ENCODE assay signal across 8 cellular contexts in genomic region chr9:73565833-73566465, GRCh38.
DNase-seq lines count a peak whose midpoint lies in the region; TF ChIP-seq lines count a peak whose summit lies in the region.
"Had no signal": no experiment of that assay in that cellular context is flagged by ENCODE, and none has a peak within 500 bp of the region (broad histone marks: within the 10 kb centered on the region; RNA-seq: fewer than 3 reads in every experiment).

No MANE protein-coding gene starts in this region.

- no peaks in the 10 kb centered on the region for H3K9me3 Mint-ChIP-seq in osteocyte (ENCODE audit: unreplicated experiment)

- H3K4me3 ChIP-seq in epithelial cell of proximal tubule (ENCODE audit: low read depth, low read length): no peak overlapping the region

- no peak overlapping the region for H3K27ac Mint-ChIP-seq in osteocyte (ENCODE audit: unreplicated experiment)

- peak; percentile 50 for TF ChIP-seq CTCF in GM13977 (IDR thresholded peaks at IDR 0.05; ENCODE audit: extremely low read depth, insufficient read depth, missing control alignments)
- TF ChIP-seq CTCF in epithelial cell of proximal tubule (conservative IDR thresholded peaks at IDR 0.05; ENCODE audit: low read depth, low read length): peak; percentile 96
- TF ChIP-seq CTCF in osteocyte (IDR thresholded peaks at IDR 0.05): peak; percentile 25

- intact Hi-C loops in posterior vena cava (cut with DNase I): no loop called here

- no peak overlapping the region for H3K4me3 Mint-ChIP-seq in osteocyte (ENCODE audit: unreplicated experiment)

- in situ Hi-C loops in GM13977 (cut with MboI; ENCODE audit: low pct_unique_long_range_greater_than_20kb, low sequenced_read_pairs, unreplicated experiment) (no loop called here), KBM-7 (cut with MboI; ENCODE audit: low pct_unique_long_range_greater_than_20kb, low sequenced_read_pairs) (no loop called here)

- no peaks in the 10 kb centered on the region for H3K4me1 Mint-ChIP-seq in osteocyte (ENCODE audit: unreplicated experiment)

- H3K36me3 Mint-ChIP-seq in osteocyte (ENCODE audit: unreplicated experiment): no peaks in the 10 kb centered on the region

- DNase-seq in GM13977 (ENCODE audit: low spot score) (no peak), NCI-H1092 treated with DMSO at 0.1 percent for 48 hours (lab: John Stamatoyannopoulos, UW) (peak; percentile 69), epithelial cell of proximal tubule (ENCODE audit: low read depth) (no peak), osteocyte (ENCODE audit: extremely low spot score, unreplicated experiment) (no peak), KBM-7 (no peak), NCI-H526 treated with DMSO at 0.1 percent for 48 hours (lab: John Stamatoyannopoulos, UW) (no peak), posterior vena cava (ENCODE audit: low spot score) (no peak)
- DNase-seq: NCI-H2029 treated with DMSO at 0.1 percent for 48 hours had no signal

- H3K27me3 Mint-ChIP-seq in osteocyte (ENCODE audit: unreplicated experiment): no peaks in the 10 kb centered on the region

Comparison
In these comparisons a context has a peak if more than half of its experiments do, and no peak if none do; other contexts are left out.
1. CTCF ChIP-seq: peak in every context shown above with its lines; median percentile 96 in epithelial cell of proximal tubule; 50 in GM13977; 25 in osteocyte.